ENCODE assay signal across 8 cellular contexts in genomic region chr22:38298312-38299000, GRCh38. TPM values are rescaled to one million over a fixed set of nuclear protein-coding genes. Genes with fewer than 3 reads are reported as not detected.
A peak's percentile ranks its signal among the peaks of the same experiment; 100 is the strongest.
DNase-seq lines count a peak whose midpoint lies in the region; ATAC-seq, FAIRE-seq and TF ChIP-seq lines count a peak whose summit lies in the region.

No MANE protein-coding gene starts in this region.

- H2AFZ ChIP-seq in mammary epithelial cell (ENCODE audit: low read depth, low read length), result no peak overlapping the region

- intact Hi-C loops in mammary epithelial cell (cut with micrococcal nuclease), result loop anchor here (1.0 to 5.0 kb wide), 5 partner anchors 8 to 99 kb away; no protein-coding TSS in a partner anchor

- peaks cover 49% of the 10 kb centered on the region for H3K36me3 ChIP-seq in mammary epithelial cell (ENCODE audit: insufficient read depth, low read length)

- ATAC-seq in HG03432 (IDR thresholded peaks at IDR 0.05; ENCODE audit: unreplicated experiment) (no peak), GM19351 (IDR thresholded peaks at IDR 0.05; ENCODE audit: unreplicated experiment) (no peak), HG03280 (IDR thresholded peaks at IDR 0.05; ENCODE audit: unreplicated experiment) (no peak)

- BruUV-seq in mammary epithelial cell (replicated peaks; lab: Mats Ljungman, UMichigan), result no TSS peak

- DNase-seq in GM12891 (ENCODE audit: insufficient read length, low spot score) (peak; percentile 72), RWPE1 (ENCODE audit: low spot score) (peak; percentile 94), mammary epithelial cell (peak; percentile 100), non-pigmented ciliary epithelial cell (ENCODE audit: low read depth) (peak; percentile 99), GM19240 (ENCODE audit: insufficient read length, low spot score) (no peak)

- TF ChIP-seq CTCF in RWPE1 (conservative IDR thresholded peaks at IDR 0.05; ENCODE audit: low read depth) (peak; percentile 32; the same call in 1 of the 2 replicates), mammary epithelial cell (conservative IDR thresholded peaks at IDR 0.05 in 1 of 2, IDR thresholded peaks at IDR 0.05 in 1 of 2; ENCODE audit: extremely low read depth in 1 of 2, insufficient read depth in 1 of 2, low read depth in 1 of 2, low read length in 2 of 2) (peak; percentile 59)

- dilution Hi-C loops in mammary epithelial cell (cut with HindIII; ENCODE audit: low sequenced_read_pairs), result no loop called here

- H3K27me3 ChIP-seq in mammary epithelial cell (ENCODE audit: insufficient read depth, low read length), result no peaks in the 10 kb centered on the region

- peaks cover 82% of the 10 kb centered on the region for H3K79me2 ChIP-seq in mammary epithelial cell (ENCODE audit: insufficient read depth, low read length)

- no peaks in the 10 kb centered on the region for H3K9me3 ChIP-seq in mammary epithelial cell (replicated peaks; ENCODE audit: insufficient read depth, low read length)

- no peak for TF ChIP-seq POLR2A in GM12891 (IDR thresholded peaks at IDR 0.05; ENCODE audit: low read depth, low read length)

- in situ Hi-C loops in mammary epithelial cell (cut with MboI; ENCODE audit: low sequenced_read_pairs in 2 of 2), result loop anchor here in 1 of 2 donors (5.0 kb wide), 1 partner anchor 54 kb away; no protein-coding TSS in a partner anchor

- peak; percentile 38 for FAIRE-seq in GM12891 (lab: Jason Lieb, UNC)

- H3K4me1 ChIP-seq in mammary epithelial cell (ENCODE audit: insufficient read depth, low read length), result peaks cover 55% of the 10 kb centered on the region

- CTCF ChIA-PET in RWPE1 (lab: Yijun Ruan, JAX), result interaction anchor here (0.7 kb wide), 3 partner anchors 19 to 82 kb away, joined by 3 to 4 read pairs (median 4); no protein-coding TSS in a partner anchor
- CTCF ChIA-PET in mammary epithelial cell (lab: Charles Lee; ENCODE audit: low non-redundant PET), result interaction anchor here (0.6 kb wide), 2 partner anchors 29 to 116 kb away, joined by 3 to 5 read pairs; no protein-coding TSS in a partner anchor

- WGBS in mammary epithelial cell (ENCODE audit: low coverage, missing lambda C conversion rate), result 2% methylated on average over 19 of the region's 25 CpGs

- peaks cover 1% of the 10 kb centered on the region for H4K20me1 ChIP-seq in mammary epithelial cell (ENCODE audit: insufficient read depth, low read length)

- H3K9ac ChIP-seq in mammary epithelial cell (ENCODE audit: insufficient read depth, low read length), result peak overlapping the region; percentile 76

- no peak overlapping the region for H3K4me3 ChIP-seq in mammary epithelial cell (replicated peaks in 1 of 3; ENCODE audit: insufficient read depth in 1 of 3, low read depth in 2 of 3, low read length in 3 of 3)

- peak overlapping the region; percentile 98 for H3K27ac ChIP-seq in RWPE1
- H3K27ac ChIP-seq in mammary epithelial cell (ENCODE audit: insufficient read depth, low read depth, low read length), result peak overlapping the region; percentile 93

- POLR2A ChIA-PET in RWPE1 (lab: Yijun Ruan, JAX; ENCODE audit: low non-redundant PET), result interaction anchor here (0.6 kb wide), 1 partner anchor 19 kb away, joined by 5 read pairs; the partner anchor contains the start of gene CSNK1E

- peak overlapping the region; percentile 73 for H3K4me2 ChIP-seq in mammary epithelial cell (ENCODE audit: insufficient read depth, low read depth, low read length)

TF ChIP-seq in GM12891, 5 proteins besides CTCF, POLR2A, EP300 and RAD21:
- no peak for TF ChIP-seq SPI1 (IDR thresholded peaks at IDR 0.05; ENCODE audit: low read depth, low read length)
- TF ChIP-seq POU2F2 (IDR thresholded peaks at IDR 0.05; ENCODE audit: low read depth, low read length), result no peak
- no peak for TF ChIP-seq PAX5 (IDR thresholded peaks at IDR 0.05; ENCODE audit: insufficient read depth, low read length, severe bottlenecking)
- TF ChIP-seq POLR2AphosphoS5 (IDR thresholded peaks at IDR 0.05; ENCODE audit: low read depth, low read length), result no peak
- no peak for TF ChIP-seq TAF1 (IDR thresholded peaks at IDR 0.05; ENCODE audit: low read depth, low read length)

RNA-seq across cellular contexts. Expression of gene CSNK1E, which starts 18.8 kb away (rescaled TPM):
- polyA plus RNA-seq in GM12891 (2012; ENCODE audit: low read depth, missing spikeins), result 37.4 TPM
- total RNA-seq in mammary epithelial cell, result 100 to 1,000 TPM; 156 to 370 TPM
- 255 TPM for polyA plus RNA-seq in mammary epithelial cell
- polyA minus RNA-seq in mammary epithelial cell, result 212 TPM

RNA-seq across cellular contexts. Expression of gene TMEM184B, which starts 25.6 kb away (rescaled TPM):
- polyA plus RNA-seq in GM12891 (2012; ENCODE audit: low read depth, missing spikeins), result 5.5 TPM
- total RNA-seq in mammary epithelial cell, result 10 to 100 TPM; 26.2 to 68.5 TPM
- polyA plus RNA-seq in mammary epithelial cell, result 41.1 TPM
- 58.2 TPM for polyA minus RNA-seq in mammary epithelial cell
